12 cellular contexts compared by ENCODE assay signal in genomic region chr19:17716309-17716929, GRCh38. TPM values are rescaled to one million over a fixed set of nuclear protein-coding genes. Genes with fewer than 3 reads are reported as not detected.
DNase-seq lines count a peak whose midpoint lies in the region; ATAC-seq and TF ChIP-seq lines count a peak whose summit lies in the region.
"Had no signal": no experiment of that assay in that cellular context is flagged by ENCODE, and none has a peak within 500 bp of the region (broad histone marks: within the 10 kb centered on the region; RNA-seq: fewer than 3 reads in every experiment).

No MANE protein-coding gene starts in this region.

- no peaks in the 10 kb centered on the region for H3K9me2 ChIP-seq in SK-N-SH

- DNase-seq in SK-N-SH, result no peak
- peak; percentile 23 for DNase-seq in NB4 (ENCODE audit: low read depth)
- no peak for DNase-seq in epithelial cell of proximal tubule (ENCODE audit: low read depth)
- no peak for DNase-seq in smooth muscle cell (lab: John Stamatoyannopoulos, UW; ENCODE audit: unreplicated experiment)
- DNase-seq in NCI-H1092 treated with DMSO at 0.1 percent for 48 hours (lab: John Stamatoyannopoulos, UW), result no peak
- DNase-seq: activated CD4-positive, alpha-beta T cell treated with anti-CD3 and anti-CD28 coated beads for 1 hour; cortex of kidney; T-cell had no signal

- H3K27ac ChIP-seq in SK-N-SH (ENCODE audit: low read depth in 2 of 2, low read length in 1 of 2) (no peak overlapping the region), smooth muscle cell (ENCODE audit: low read depth) (no peak overlapping the region)
- H3K27ac ChIP-seq: foreskin keratinocyte had no signal

- no peak for TF ChIP-seq RAD21 in SK-N-SH (IDR thresholded peaks at IDR 0.05; ENCODE audit: low read length)

- H3K4me3 ChIP-seq in SK-N-SH (ENCODE audit: low read depth in 2 of 2, low read length in 1 of 2), result no peak overlapping the region
- H3K4me3 ChIP-seq in NB4 (ENCODE audit: low read depth, low read length), result no peak overlapping the region
- H3K4me3 ChIP-seq in epithelial cell of proximal tubule (ENCODE audit: low read depth, low read length), result no peak overlapping the region
- no peak overlapping the region for H3K4me3 ChIP-seq in smooth muscle cell

- no peak overlapping the region for H3K4me2 ChIP-seq in SK-N-SH
- no peak overlapping the region for H3K4me2 ChIP-seq in smooth muscle cell

- TF ChIP-seq POLR2A in NB4 (IDR thresholded peaks at IDR 0.05; ENCODE audit: extremely low read depth, insufficient read length), result no peak

- H3K27me3 ChIP-seq in SK-N-SH (ENCODE audit: insufficient read depth), result no peaks in the 10 kb centered on the region
- no peaks in the 10 kb centered on the region for H3K27me3 ChIP-seq in smooth muscle cell (ENCODE audit: low read depth)
- H3K27me3 ChIP-seq: foreskin keratinocyte had no signal

- H3K4me1 ChIP-seq in SK-N-SH (ENCODE audit: control insufficient read depth in 1 of 2, insufficient read depth in 2 of 2, low read depth in 1 of 2, low read length in 1 of 2) (peaks cover 11 to 16% of the 10 kb centered on the region in 2 experiments; a peak in 2 of 4 replicates), smooth muscle cell (ENCODE audit: low read depth) (peaks cover 13% of the 10 kb centered on the region)
- H3K4me1 ChIP-seq: foreskin keratinocyte had no signal

- CTCF ChIA-PET in SK-N-SH (lab: Yijun Ruan, JAX), result interaction anchor here (1.0 to 5.9 kb wide), 3 partner anchors 9 to 144 kb away, joined by 3 to 30 read pairs (median 3); partner anchors contain the start of gene RPL18A

- peaks cover 16% of the 10 kb centered on the region for H4K20me1 ChIP-seq in SK-N-SH (ENCODE audit: insufficient read depth)
- peaks cover 17% of the 10 kb centered on the region for H4K20me1 ChIP-seq in smooth muscle cell (ENCODE audit: low read depth)

- H3F3A ChIP-seq in SK-N-SH (replicated peaks; ENCODE audit: insufficient read depth), result no peaks in the 10 kb centered on the region
- no peaks in the 10 kb centered on the region for H3F3A ChIP-seq in smooth muscle cell (ENCODE audit: low read depth)

- H3K79me2 ChIP-seq in SK-N-SH (ENCODE audit: insufficient read depth) (peaks cover 19% of the 10 kb centered on the region), smooth muscle cell (ENCODE audit: low read depth) (peaks cover 18% of the 10 kb centered on the region)

- H3K9ac ChIP-seq in SK-N-SH, result no peak overlapping the region
- H3K9ac ChIP-seq in smooth muscle cell (ENCODE audit: low read depth), result no peak overlapping the region

- POLR2A ChIA-PET in SK-N-SH (lab: Yijun Ruan, JAX), result no interaction called here

- H3K36me3 ChIP-seq in SK-N-SH (replicated peaks in 1 of 2; ENCODE audit: control insufficient read depth in 1 of 2, insufficient read depth in 2 of 2, low read length in 1 of 2), result no peaks in the 10 kb centered on the region
- H3K36me3 ChIP-seq in smooth muscle cell (ENCODE audit: low read depth), result no peaks in the 10 kb centered on the region

- H2AFZ ChIP-seq in SK-N-SH (ENCODE audit: low read depth) (no peak overlapping the region), smooth muscle cell (ENCODE audit: low read depth) (no peak overlapping the region)

- ATAC-seq in SK-N-SH treated with all-trans-retinoic acid at 6 μM for 48 hours (no peak), HG02884 (IDR thresholded peaks at IDR 0.05; ENCODE audit: unreplicated experiment) (no peak), GM21360 (IDR thresholded peaks at IDR 0.05; ENCODE audit: unreplicated experiment) (no peak)
- ATAC-seq: foreskin keratinocyte, T-cell had no signal

- TF ChIP-seq CTCF in SK-N-SH (IDR thresholded peaks at IDR 0.05) (peak; percentile 41), NB4 (IDR thresholded peaks at IDR 0.05; ENCODE audit: low read depth, low read length) (peak; percentile 18), epithelial cell of proximal tubule (conservative IDR thresholded peaks at IDR 0.05; ENCODE audit: low read depth, low read length) (peak; percentile 16), smooth muscle cell (IDR thresholded peaks at IDR 0.05; ENCODE audit: borderline replicate concordance, insufficient read depth, poor library complexity, severe bottlenecking) (peak; percentile 21)

- no peak for TF ChIP-seq EP300 in SK-N-SH (IDR thresholded peaks at IDR 0.05; ENCODE audit: borderline replicate concordance in 1 of 2, low read depth in 1 of 2, low read length in 1 of 2)

- 70% methylated on average over 4 of the region's 4 CpGs for WGBS in SK-N-SH (ENCODE audit: low lambda C conversion rate)
- WGBS in smooth muscle cell (ENCODE audit: low lambda C conversion rate), result 90% methylated on average over 4 of the region's 4 CpGs

- no peaks in the 10 kb centered on the region for H3K9me3 ChIP-seq in SK-N-SH
- H3K9me3 ChIP-seq in smooth muscle cell (replicated peaks; ENCODE audit: low read depth), result no peaks in the 10 kb centered on the region

TF ChIP-seq in SK-N-SH, 30 proteins besides CTCF, POLR2A, EP300 and RAD21 (continues in another document):
- TF ChIP-seq RFX5 (IDR thresholded peaks at IDR 0.05; ENCODE audit: low read length), result no peak
- no peak for TF ChIP-seq SMC3 (IDR thresholded peaks at IDR 0.05; ENCODE audit: low read depth, low read length)
- TF ChIP-seq REST (IDR thresholded peaks at IDR 0.05; ENCODE audit: low read depth, low read length), result no peak

TF ChIP-seq in SK-N-SH treated with all-trans-retinoic acid at 6 μM for 48 hours, 23 proteins besides CTCF, POLR2A, EP300 and RAD21:
- no peak for TF ChIP-seq ZFP3 (CRISPR knock-in tag; IDR thresholded peaks at IDR 0.05)
- no peak for TF ChIP-seq TOX (CRISPR knock-in tag; IDR thresholded peaks at IDR 0.05; ENCODE audit: borderline replicate concordance)
- no peak for TF ChIP-seq ESRRG (CRISPR knock-in tag; IDR thresholded peaks at IDR 0.05)
- TF ChIP-seq ISL1 (CRISPR knock-in tag; IDR thresholded peaks at IDR 0.05), result no peak
- no peak for TF ChIP-seq TSHZ2 (CRISPR knock-in tag; IDR thresholded peaks at IDR 0.05)
- TF ChIP-seq CREB5 (CRISPR knock-in tag; IDR thresholded peaks at IDR 0.05; ENCODE audit: low read depth), result no peak

RNA-seq across cellular contexts. Expression of gene MAP1S, which starts 2.9 kb away (rescaled TPM):
- polyA plus RNA-seq in SK-N-SH (2012; rRNA removed) (7.8 and 18.4 TPM in 2 replicates), smooth muscle cell (55.5 and 62.1 TPM in 2 replicates)
- 4.9 and 9.1 TPM in 2 replicates for polyA plus RNA-seq in SK-N-SH (2012; cell fraction: cytosol; rRNA removed)
- 24.7 and 42.3 TPM in 2 replicates for polyA plus RNA-seq in SK-N-SH (2012; cell fraction: nucleus; rRNA removed)
- total RNA-seq in epithelial cell of proximal tubule (48.8 and 50.6 TPM in 2 replicates), smooth muscle cell (10.2 and 11.7 TPM in 2 replicates)

RNA-seq across cellular contexts. Expression of gene UNC13A, which starts 28.3 kb away (rescaled TPM):
- polyA plus RNA-seq in SK-N-SH (2012; rRNA removed) (0.32 and 0.38 TPM in 2 replicates), smooth muscle cell (0.21 and 0.85 TPM in 2 replicates)
- 0.17 and 0.45 TPM in 2 replicates for polyA plus RNA-seq in SK-N-SH (2012; cell fraction: cytosol; rRNA removed)
- 0.93 and 1.2 TPM in 2 replicates for polyA plus RNA-seq in SK-N-SH (2012; cell fraction: nucleus; rRNA removed)
- total RNA-seq in epithelial cell of proximal tubule (0.06 TPM in 1 of 2 replicates, not detected in the other), smooth muscle cell (0.63 and 2.1 TPM in 2 replicates)

RNA-seq across cellular contexts. Expression of gene FCHO1, which starts 34.9 kb away (rescaled TPM):
- polyA plus RNA-seq in SK-N-SH (2012; rRNA removed), result 0.19 and 0.71 TPM in 2 replicates
- polyA plus RNA-seq in SK-N-SH (2012; cell fraction: cytosol; rRNA removed), result 0.04 and 0.16 TPM in 2 replicates
- polyA plus RNA-seq in SK-N-SH (2012; cell fraction: nucleus; rRNA removed), result 0.75 and 1.4 TPM in 2 replicates
- total RNA-seq in epithelial cell of proximal tubule, result 4.2 and 18.0 TPM in 2 replicates
- 1.0 and 18.0 TPM in 2 replicates for total RNA-seq in smooth muscle cell
- polyA plus RNA-seq in smooth muscle cell, result 5.3 and 5.7 TPM in 2 replicates
